ENCODE assay signal across 14 cellular contexts in the genomic region with DNA sequence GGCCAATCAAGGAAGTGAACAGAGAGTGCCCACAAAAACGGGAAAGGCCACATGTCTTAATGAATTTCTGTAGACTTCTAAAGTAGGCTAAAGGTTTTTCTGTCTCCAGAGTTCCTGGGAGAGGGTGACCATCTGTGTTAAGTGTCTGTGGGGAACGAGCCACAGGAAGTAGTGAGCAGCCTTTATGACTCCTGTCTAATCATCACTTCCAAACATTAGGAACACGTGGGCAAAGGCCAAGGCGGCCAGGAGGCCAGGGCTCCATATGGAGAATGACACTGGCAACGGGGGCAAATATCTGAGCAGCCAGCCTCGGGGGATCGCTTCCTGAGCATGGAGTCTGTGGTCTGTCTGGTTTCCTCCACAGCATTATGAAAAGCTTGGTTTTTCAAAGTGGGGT.
"Had no signal": no experiment of that assay in that cellular context is flagged by ENCODE, and none has a peak within 500 bp of the region (broad histone marks: within the 10 kb centered on the region; RNA-seq: fewer than 3 reads in every experiment).

No MANE protein-coding gene starts in this region.

- H3K4me3 ChIP-seq: ascending aorta, heart right ventricle, left ventricle myocardium inferior, suprapubic skin, upper lobe of left lung had no signal

- DNase-seq: activated CD4-positive, alpha-beta T cell treated with anti-CD3 and anti-CD28 coated beads, Interleukin-2, amount 50 U/mL, for 48 hours; activated CD4-positive, CD25-positive, alpha-beta regulatory T cell treated with anti-CD3 and anti-CD28 coated beads, Interleukin-2, amount 50 U/mL, for 72 hours; activated CD8-positive, alpha-beta memory T cell treated with anti-CD3 and anti-CD28 coated beads, Interleukin-2, amount 10 ng/mL, durations not matched to agents 7 days and 5 days; activated T-cell treated with anti-CD3 and anti-CD28 coated beads, Interleukin-2, amount 50 U/mL, for 48 hours; heart right ventricle; islet precursor cell; left ventricle myocardium inferior; stimulated activated CD4-positive, alpha-beta T cell treated with anti-CD3 and anti-CD28 coated beads, Interleukin-4, amount 100 ng/mL, for 1 hour; stimulated activated CD8-positive, alpha-beta memory T cell treated with anti-CD3 and anti-CD28 coated beads, Interleukin-4, amount 100 ng/mL, for 48 hours; stimulated activated naive CD8-positive, alpha-beta T cell treated with anti-CD3 and anti-CD28 coated beads, Interleukin-15, Interleukin-2, amounts not matched to agents 100 U/mL and 50 U/mL, for 24 hours; T-helper 2 cell; upper lobe of left lung had no signal

- H3K36me3 Mint-ChIP-seq: activated CD8-positive, alpha-beta memory T cell treated with anti-CD3 and anti-CD28 coated beads, Interleukin-2, amount 10 ng/mL, durations not matched to agents 7 days and 5 days had no signal

- H3K9me3 ChIP-seq: ascending aorta, heart right ventricle, left ventricle myocardium inferior, suprapubic skin, upper lobe of left lung had no signal

- H3K27me3 ChIP-seq: ascending aorta, suprapubic skin, upper lobe of left lung had no signal

- H3K27ac ChIP-seq: ascending aorta, heart right ventricle, left ventricle myocardium inferior, suprapubic skin, upper lobe of left lung had no signal

- H3K36me3 ChIP-seq: ascending aorta, heart right ventricle, left ventricle myocardium inferior, suprapubic skin, upper lobe of left lung had no signal

- H3K27ac Mint-ChIP-seq: activated CD8-positive, alpha-beta memory T cell treated with anti-CD3 and anti-CD28 coated beads, Interleukin-2, amount 10 ng/mL, durations not matched to agents 7 days and 5 days had no signal

- ATAC-seq: activated CD8-positive, alpha-beta memory T cell treated with anti-CD3 and anti-CD28 coated beads, Interleukin-2, amount 10 ng/mL, durations not matched to agents 7 days and 5 days; heart right ventricle; stimulated activated naive CD8-positive, alpha-beta T cell treated with anti-CD3 and anti-CD28 coated beads, Interleukin-15, Interleukin-2, amounts not matched to agents 100 U/mL and 50 U/mL, for 24 hours had no signal

- H3K4me3 Mint-ChIP-seq: activated CD8-positive, alpha-beta memory T cell treated with anti-CD3 and anti-CD28 coated beads, Interleukin-2, amount 10 ng/mL, durations not matched to agents 7 days and 5 days had no signal

- H3K27me3 Mint-ChIP-seq: activated CD8-positive, alpha-beta memory T cell treated with anti-CD3 and anti-CD28 coated beads, Interleukin-2, amount 10 ng/mL, durations not matched to agents 7 days and 5 days had no signal

- H3K4me1 ChIP-seq: ascending aorta, suprapubic skin had no signal
